In the genomic region with DNA sequence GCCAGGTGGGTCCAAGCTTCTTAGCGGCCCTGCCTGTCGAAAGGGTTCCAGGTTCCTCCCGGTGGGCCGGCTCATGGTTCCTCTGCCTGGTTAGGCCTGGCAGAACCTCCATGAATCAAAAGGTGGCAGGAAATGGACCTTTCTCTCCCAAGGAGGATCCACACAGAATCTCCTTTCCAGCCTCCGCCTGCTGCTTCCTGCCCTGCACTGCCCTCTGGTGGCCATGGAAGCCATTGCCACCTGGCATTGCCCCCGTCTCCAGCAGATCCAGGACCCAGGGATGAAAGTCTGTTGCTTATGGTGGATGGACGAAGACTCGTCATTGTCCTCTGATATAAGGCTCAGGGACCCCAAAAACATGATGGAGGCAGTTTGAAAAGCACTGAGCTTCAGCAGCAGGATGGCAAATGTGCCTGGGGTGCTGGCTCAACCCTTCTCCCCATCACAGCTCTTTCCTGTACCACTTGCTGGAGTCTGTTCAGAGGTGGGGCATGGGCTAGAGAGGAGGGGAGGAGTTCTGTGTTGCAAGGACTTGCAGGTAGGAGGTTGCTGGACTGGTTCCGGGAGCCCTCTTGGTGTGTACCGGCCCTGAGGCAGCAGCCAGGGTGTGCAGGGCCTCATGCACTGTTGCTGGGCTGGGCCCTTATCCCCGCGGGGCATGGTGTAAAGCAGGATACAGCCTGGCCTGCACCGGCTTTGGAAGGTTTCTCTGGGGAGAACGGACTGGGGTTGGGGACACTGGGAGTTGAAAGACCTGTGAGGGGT, we compare ENCODE assay signal across 8 cellular contexts. TPM values are rescaled to one million over a fixed set of nuclear protein-coding genes. Genes with fewer than 3 reads are reported as not detected.
A peak's percentile ranks its signal among the peaks of the same experiment; 100 is the strongest.
DNase-seq lines count a peak whose midpoint lies in the region; ATAC-seq, FAIRE-seq and TF ChIP-seq lines count a peak whose summit lies in the region.

No MANE protein-coding gene starts in this region.

- no peaks in the 10 kb centered on the region for H3K9me3 Mint-ChIP-seq in WTC11
- H3K9me3 Mint-ChIP-seq in MCF 10A (ENCODE audit: unreplicated experiment): no peaks in the 10 kb centered on the region

- no peak overlapping the region for H3K9ac ChIP-seq in keratinocyte (ENCODE audit: control insufficient read depth, extremely low read depth, insufficient read depth, low read length)

- no peaks in the 10 kb centered on the region for H4K20me1 ChIP-seq in keratinocyte (ENCODE audit: control insufficient read depth, extremely low read depth, insufficient read depth, low read length)

- peaks cover 12% of the 10 kb centered on the region for H3K27me3 ChIP-seq in keratinocyte (ENCODE audit: control insufficient read depth, extremely low read depth, insufficient read depth, low read length)

- H3K4me3 Mint-ChIP-seq in WTC11 (no peak overlapping the region), MCF 10A (ENCODE audit: unreplicated experiment) (no peak overlapping the region)

- H2AFZ ChIP-seq in keratinocyte (ENCODE audit: control insufficient read depth, low read length): peak overlapping the region; percentile 46

- no TSS peak for BruUV-seq in MCF 10A (replicated peaks; lab: Mats Ljungman, UMichigan)

- H3K79me2 ChIP-seq in keratinocyte (ENCODE audit: control insufficient read depth, insufficient read depth, low read length): no peaks in the 10 kb centered on the region

- no peaks in the 10 kb centered on the region for H3K9me1 ChIP-seq in keratinocyte (ENCODE audit: control insufficient read depth, extremely low read depth, insufficient read depth, low read length)

- H3K4me1 Mint-ChIP-seq in WTC11 (no peaks in the 10 kb centered on the region), MCF 10A (ENCODE audit: insufficient read depth, unreplicated experiment) (no peaks in the 10 kb centered on the region)

- intact Hi-C loops in MCF 10A (cut with micrococcal nuclease): loop anchor here (1.0 to 5.0 kb wide), 6 partner anchors 60 to 464 kb away; no protein-coding TSS in a partner anchor

- no peak overlapping the region for H3K4me2 ChIP-seq in keratinocyte (ENCODE audit: control insufficient read depth, extremely low read depth, insufficient read depth, low read depth, low read length)

- no peaks in the 10 kb centered on the region for H3K9me3 ChIP-seq in keratinocyte (ENCODE audit: control insufficient read depth, low read depth, low read length)

- CTCF ChIA-PET in WTC11 (lab: Charles Lee) (interaction anchor here (0.6 to 4.0 kb wide), 14 partner anchors 15 to 859 kb away, joined by 3 to 36 read pairs (median 5); partner anchors contain the start of genes CRHR2 and MINDY4), MCF 10A (lab: Yijun Ruan, JAX) (interaction anchor here (0.5 to 4.9 kb wide), 66 partner anchors 8 to 1448 kb away, joined by 3 to 35 read pairs (median 4); partner anchors contain the start of gene INMT)

- H3K4me3 ChIP-seq in HFF-Myc (replicated peaks; ENCODE audit: low read depth, low read length) (no peak overlapping the region), keratinocyte (ENCODE audit: control insufficient read depth in 2 of 3, extremely low read depth in 1 of 3, insufficient read depth in 2 of 3, low read depth in 1 of 3, low read length in 3 of 3) (no peak overlapping the region)

- no peaks in the 10 kb centered on the region for H3K4me1 ChIP-seq in keratinocyte (ENCODE audit: control insufficient read depth, extremely low read depth, insufficient read depth, low read length)

- FAIRE-seq in keratinocyte (lab: Jason Lieb, UNC): peak; percentile 81

- peak; percentile 99 for TF ChIP-seq CTCF in HFF-Myc (IDR thresholded peaks at IDR 0.05; ENCODE audit: low read depth, low read length, missing control alignments)
- peak; percentile 97 for TF ChIP-seq CTCF in WTC11 (IDR thresholded peaks at IDR 0.05)
- TF ChIP-seq CTCF in MCF 10A (IDR thresholded peaks at IDR 0.05; ENCODE audit: unreplicated experiment): peak; percentile 99
- peak; percentile 98 to 99 (median 99) for TF ChIP-seq CTCF in keratinocyte (optimal IDR thresholded peaks at IDR 0.05 in 1 of 3, IDR thresholded peaks at IDR 0.05 in 1 of 3, conservative IDR thresholded peaks at IDR 0.05 in 1 of 3; ENCODE audit: extremely low read depth in 1 of 3, insufficient read depth in 2 of 3, low read length in 3 of 3)

- dilution Hi-C loops in keratinocyte (cut with MboI; ENCODE audit: extremely low pct_ligation_motif_present, low sequenced_read_pairs): loop anchor here (25.0 kb wide), 1 partner anchor 103 kb away; no protein-coding TSS in a partner anchor

- DNase-seq in DMS79 treated with DMSO at 0.1 percent for 48 hours (lab: John Stamatoyannopoulos, UW) (peak; percentile 49), HFF-Myc (ENCODE audit: extremely low read depth, low read depth) (no peak), NCI-H2107 treated with DMSO at 0.1 percent for 48 hours (lab: John Stamatoyannopoulos, UW; ENCODE audit: unreplicated experiment) (peak; percentile 54), WTC11 (ENCODE audit: low spot score) (peak; percentile 88), MCF 10A (ENCODE audit: unreplicated experiment) (peak; percentile 67), keratinocyte (ENCODE audit: low read depth, low spot score) (no peak)
- peak; percentile 74 for DNase-seq in stimulated activated CD4-positive, alpha-beta T cell treated with anti-CD3 and anti-CD28 coated beads, Interleukin-1b, Interleukin-23, amount 100 ng/mL, for 48 hours

- TF ChIP-seq POLR2A in GM18505 (IDR thresholded peaks at IDR 0.05; ENCODE audit: borderline replicate concordance, extremely low read depth, insufficient read depth, insufficient read length): no peak

- H3K27ac ChIP-seq in keratinocyte (ENCODE audit: control insufficient read depth, insufficient read depth, low read length): no peak overlapping the region

- H3K27ac Mint-ChIP-seq in WTC11: no peak overlapping the region
- no peak overlapping the region for H3K27ac Mint-ChIP-seq in MCF 10A (ENCODE audit: low read depth, unreplicated experiment)

- ATAC-seq in WTC11 (peak; percentile 86), GM18505 (IDR thresholded peaks at IDR 0.05; ENCODE audit: unreplicated experiment) (no peak)

- H3K36me3 Mint-ChIP-seq in WTC11 (no peaks in the 10 kb centered on the region), MCF 10A (ENCODE audit: insufficient read depth, unreplicated experiment) (no peaks in the 10 kb centered on the region)

- H3K36me3 ChIP-seq in keratinocyte (ENCODE audit: control insufficient read depth in 2 of 2, extremely low read depth in 1 of 2, insufficient read depth in 2 of 2, low read length in 2 of 2): no peaks in the 10 kb centered on the region

- H3K27me3 Mint-ChIP-seq in WTC11 (ENCODE audit: low read depth) (no peaks in the 10 kb centered on the region; the same call in 1 of the 2 replicates), MCF 10A (ENCODE audit: insufficient read depth, unreplicated experiment) (peaks cover 27% of the 10 kb centered on the region)

- POLR2A ChIA-PET in WTC11 (lab: Charles Lee): no interaction called here
- POLR2A ChIA-PET in MCF 10A (lab: Yijun Ruan, JAX): interaction anchor here (0.6 kb wide), 1 partner anchor 70 kb away, joined by 3 read pairs; no protein-coding TSS in a partner anchor

TF ChIP-seq in WTC11, 78 proteins besides CTCF, POLR2A, EP300 and RAD21:
- TF ChIP-seq NFATC4 (CRISPR knock-in tag; IDR thresholded peaks at IDR 0.05): no peak
- TF ChIP-seq, protein P1, sequence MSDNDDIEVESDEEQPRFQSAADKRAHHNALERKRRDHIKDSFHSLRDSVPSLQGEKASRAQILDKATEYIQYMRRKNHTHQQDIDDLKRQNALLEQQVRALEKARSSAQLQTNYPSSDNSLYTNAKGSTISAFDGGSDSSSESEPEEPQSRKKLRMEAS (CRISPR knock-in tag; IDR thresholded peaks at IDR 0.05): 0 out of 2 replicates have a peak, but pooled peaks have one; percentile 23
- 0 out of 2 replicates have a peak, but pooled peaks have one; percentile 56 for TF ChIP-seq PRRX2 (CRISPR knock-in tag; IDR thresholded peaks at IDR 0.05)

RNA-seq across cellular contexts. Expression of gene INMT, which starts 11.3 kb away (rescaled TPM):
- total RNA-seq in WTC11 (2021) (3.5 to 5.6 TPM (median 4.4 TPM) in 3 replicates), MCF 10A (2022) (not detected in 2 replicates)
- not detected in 3 replicates for polyA plus RNA-seq in keratinocyte
- not detected for polyA plus RNA-seq in keratinocyte (2011; ENCODE audit: low read depth)
- polyA plus RNA-seq in keratinocyte (2011; cell fraction: cytosol; rRNA removed): not detected in 2 replicates
- polyA plus RNA-seq in keratinocyte (2011; cell fraction: nucleus; rRNA removed): not detected in 2 replicates
- polyA plus RNA-seq in keratinocyte (2012; ENCODE audit: low replicate concordance): not detected in 2 replicates
- not detected in 3 replicates for polyA minus RNA-seq in keratinocyte
- not detected for polyA minus RNA-seq in keratinocyte (2011; cell fraction: cytosol; rRNA and poly(A)+ RNA removed)
- polyA minus RNA-seq in keratinocyte (2011; cell fraction: nucleus; rRNA and poly(A)+ RNA removed): not detected in 2 replicates

RNA-seq across cellular contexts. Expression of gene MINDY4, which starts 30.6 kb away (rescaled TPM):
- total RNA-seq in WTC11 (2021): 1.8 to 2.2 TPM (median 2.0 TPM) in 3 replicates
- total RNA-seq in MCF 10A (2022): 9.2 and 12.4 TPM in 2 replicates
- polyA plus RNA-seq in keratinocyte: 1.5 to 1.8 TPM (median 1.7 TPM) in 3 replicates
- 0.26 TPM for polyA plus RNA-seq in keratinocyte (2011; ENCODE audit: low read depth)
- 1.3 and 1.4 TPM in 2 replicates for polyA plus RNA-seq in keratinocyte (2011; cell fraction: cytosol; rRNA removed)
- polyA plus RNA-seq in keratinocyte (2011; cell fraction: nucleus; rRNA removed): 3.1 and 3.5 TPM in 2 replicates
- polyA plus RNA-seq in keratinocyte (2012; ENCODE audit: low replicate concordance): 0.63 and 2.7 TPM in 2 replicates
- 1.5 to 3.9 TPM (median 3.5 TPM) in 3 replicates for polyA minus RNA-seq in keratinocyte
- polyA minus RNA-seq in keratinocyte (2011; cell fraction: cytosol; rRNA and poly(A)+ RNA removed): 1.2 TPM
- 3.0 and 3.8 TPM in 2 replicates for polyA minus RNA-seq in keratinocyte (2011; cell fraction: nucleus; rRNA and poly(A)+ RNA removed)

RNA-seq across cellular contexts. Expression of gene CRHR2, which starts 58.3 kb away (rescaled TPM):
- total RNA-seq in WTC11 (2021) (0.09 to 0.25 TPM (median 0.22 TPM) in 3 replicates), MCF 10A (2022) (not detected in 2 replicates)
- not detected in 3 replicates for polyA plus RNA-seq in keratinocyte
- polyA plus RNA-seq in keratinocyte (2011; ENCODE audit: low read depth): not detected
- not detected in 2 replicates for polyA plus RNA-seq in keratinocyte (2011; cell fraction: cytosol; rRNA removed)
- not detected in 2 replicates for polyA plus RNA-seq in keratinocyte (2011; cell fraction: nucleus; rRNA removed)
- not detected in 2 replicates for polyA plus RNA-seq in keratinocyte (2012; ENCODE audit: low replicate concordance)
- polyA minus RNA-seq in keratinocyte: not detected in 3 replicates
- polyA minus RNA-seq in keratinocyte (2011; cell fraction: cytosol; rRNA and poly(A)+ RNA removed): not detected
- not detected in 2 replicates for polyA minus RNA-seq in keratinocyte (2011; cell fraction: nucleus; rRNA and poly(A)+ RNA removed)

Comparison
In these comparisons a context has a peak if more than half of its experiments do, and no peak if none do; other contexts are left out.
1. DNase-seq: peak in DMS79 treated with DMSO at 0.1 percent for 48 hours (single experiment), NCI-H2107 treated with DMSO at 0.1 percent for 48 hours (single experiment), WTC11 (single experiment), MCF 10A (single experiment) and stimulated activated CD4-positive, alpha-beta T cell treated with anti-CD3 and anti-CD28 coated beads, Interleukin-1b, Interleukin-23, amount 100 ng/mL, for 48 hours (single experiment); none in HFF-Myc (single experiment) and keratinocyte (single experiment).
2. Peak in every context shown above with its lines, with median percentiles within 50 percentile points of each other: CTCF ChIP-seq.